Comparison of ENCODE assay signal across 17 cellular contexts in genomic region chr2:59076079-59076619, GRCh38.
"Had no signal": no experiment of that assay in that cellular context is flagged by ENCODE, and none has a peak within 500 bp of the region (broad histone marks: within the 10 kb centered on the region; RNA-seq: fewer than 3 reads in every experiment).

No MANE protein-coding gene starts in this region.

- H3K4me3 ChIP-seq: coronary artery, left lung, ovary, spleen, suprapubic skin had no signal

- H3K4me1 ChIP-seq: left lung, spleen, suprapubic skin had no signal

- H3K27ac ChIP-seq: brain microvascular endothelial cell, coronary artery, left lung, ovary, spleen, suprapubic skin had no signal

- H3K36me3 ChIP-seq: brain microvascular endothelial cell, left lung, ovary, spleen, suprapubic skin had no signal

- H3K9me3 ChIP-seq: ovary, suprapubic skin had no signal

- DNase-seq: activated naive CD4-positive, alpha-beta T cell treated with Interleukin-2 at 50 U/mL for 16 hours; anterior cingulate cortex; brain microvascular endothelial cell; hippocampal formation; kidney; left lung; mammary epithelial cell; naive thymus-derived CD4-positive, alpha-beta T cell; ovary; spleen; trophoblast cell had no signal

- ATAC-seq: activated CD4-positive, CD25-positive, alpha-beta regulatory T cell treated with anti-CD3 and anti-CD28 coated beads, Interleukin-2, amount 50 U/mL, for 24 hours; activated T-helper 17 cell treated with anti-CD3 and anti-CD28 coated beads, Interleukin-2, amount 50 U/mL, for 72 hours; esophagus mucosa; left lung; naive thymus-derived CD4-positive, alpha-beta T cell; sciatic nerve had no signal
